In the genomic region with DNA sequence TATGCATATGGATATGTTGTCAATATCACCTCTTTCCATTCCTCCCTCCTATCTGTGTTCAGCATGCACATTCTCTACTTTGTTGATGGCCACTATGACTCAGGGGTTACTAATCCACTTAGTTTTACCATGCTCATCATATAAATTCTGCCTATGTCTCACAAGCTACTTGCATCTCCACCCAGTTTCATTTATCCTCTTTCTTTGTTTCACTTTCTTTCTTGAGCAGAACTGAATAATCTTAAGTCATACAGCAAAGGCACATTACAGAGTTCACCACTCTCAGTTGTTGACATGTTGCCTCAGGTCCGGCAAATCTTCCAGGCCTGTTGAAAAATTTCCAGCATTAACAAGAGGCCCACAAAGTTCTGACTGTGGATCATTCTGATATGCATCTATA, we compare ENCODE assay signal across 8 cellular contexts.
DNase-seq lines count a peak whose midpoint lies in the region; ATAC-seq and TF ChIP-seq lines count a peak whose summit lies in the region.

No MANE protein-coding gene starts in this region.

- DNase-seq in GM04503 (ENCODE audit: low read depth) = peak; percentile 55
- DNase-seq in activated T-cell treated with anti-CD3 and anti-CD28 coated beads, Interleukin-2, amount 50 U/mL, for 72 hours = peak; percentile 16 to 27
- DNase-seq in left ventricle myocardium superior = no peak
- no peak for DNase-seq in upper lobe of right lung
- no peak for DNase-seq in NCI-H2107 treated with DMSO at 0.1 percent for 48 hours (lab: John Stamatoyannopoulos, UW; ENCODE audit: unreplicated experiment)
- DNase-seq in dermis blood vessel endothelial cell = no peak

- no peaks in the 10 kb centered on the region for H3K36me3 Mint-ChIP-seq in activated T-cell treated with anti-CD3 and anti-CD28 coated beads, Interleukin-2, amount 50 U/mL, for 72 hours (ENCODE audit: insufficient read depth in 2 of 2)

- no peak overlapping the region for H3K4me3 ChIP-seq in upper lobe of right lung

- H3K4me1 ChIP-seq in upper lobe of right lung = peaks cover 6% of the 10 kb centered on the region

- no peaks in the 10 kb centered on the region for H3K36me3 ChIP-seq in upper lobe of right lung

- H3K27ac ChIP-seq in upper lobe of right lung = peak overlapping the region; percentile 21

- peak; percentile 85 for ATAC-seq in GM19467 (IDR thresholded peaks at IDR 0.05; ENCODE audit: unreplicated experiment)
- ATAC-seq in HG03469 (IDR thresholded peaks at IDR 0.05; ENCODE audit: unreplicated experiment) = peak; percentile 91
- ATAC-seq in activated T-cell treated with anti-CD3 and anti-CD28 coated beads, Interleukin-2, amount 50 U/mL, for 72 hours (replicated peaks in 1 of 2) = peak; percentile 87 to 92
- peak; percentile 74 for ATAC-seq in left ventricle myocardium superior
- ATAC-seq in upper lobe of right lung = peak; percentile 68

- no peak for TF ChIP-seq CTCF in upper lobe of right lung (IDR thresholded peaks at IDR 0.05)

- intact Hi-C loops in left ventricle myocardium superior (cut with micrococcal nuclease) = no loop called here
- intact Hi-C loops in upper lobe of right lung (cut with DNase I) = no loop called here

- H3K4me3 Mint-ChIP-seq in activated T-cell treated with anti-CD3 and anti-CD28 coated beads, Interleukin-2, amount 50 U/mL, for 72 hours = peak overlapping the region; percentile 78 to 85

- no peaks in the 10 kb centered on the region for H3K27me3 Mint-ChIP-seq in activated T-cell treated with anti-CD3 and anti-CD28 coated beads, Interleukin-2, amount 50 U/mL, for 72 hours (ENCODE audit: low read depth)

- no peaks in the 10 kb centered on the region for H3K27me3 ChIP-seq in upper lobe of right lung

- H3K27ac Mint-ChIP-seq in activated T-cell treated with anti-CD3 and anti-CD28 coated beads, Interleukin-2, amount 50 U/mL, for 72 hours = peak overlapping the region; percentile 76

- no peaks in the 10 kb centered on the region for H3K9me3 ChIP-seq in upper lobe of right lung

- no peaks in the 10 kb centered on the region for H3K9me3 Mint-ChIP-seq in activated T-cell treated with anti-CD3 and anti-CD28 coated beads, Interleukin-2, amount 50 U/mL, for 72 hours

- peaks cover 33% of the 10 kb centered on the region for H3K4me1 Mint-ChIP-seq in activated T-cell treated with anti-CD3 and anti-CD28 coated beads, Interleukin-2, amount 50 U/mL, for 72 hours (ENCODE audit: low read depth)

Comparison
In these comparisons a context has a peak if more than half of its experiments do, and no peak if none do; other contexts are left out.
1. DNase-seq: peak in GM04503 (single experiment) and activated T-cell treated with anti-CD3 and anti-CD28 coated beads, Interleukin-2, amount 50 U/mL, for 72 hours (2 of 2); none in left ventricle myocardium superior (single experiment), upper lobe of right lung (single experiment), NCI-H2107 treated with DMSO at 0.1 percent for 48 hours (single experiment) and dermis blood vessel endothelial cell (single experiment).
2. Peak in every context shown above with its lines, with median percentiles within 50 percentile points of each other: ATAC-seq.